8 cellular contexts compared by ENCODE assay signal in genomic region chr3:66276705-66277274, GRCh38. TPM values are rescaled to one million over a fixed set of nuclear protein-coding genes. Genes with fewer than 3 reads are reported as not detected.
DNase-seq lines count a peak whose midpoint lies in the region; ATAC-seq and TF ChIP-seq lines count a peak whose summit lies in the region.

No MANE protein-coding gene starts in this region.

- H3K4me1 Mint-ChIP-seq in activated T-helper 17 cell treated with anti-CD3 and anti-CD28 coated beads, Interleukin-2, amount 50 U/mL, for 72 hours, result peaks cover 13% of the 10 kb centered on the region

- BruUV-seq in PC-9 (replicated peaks; lab: Mats Ljungman, UMichigan), result no TSS peak

- no peaks in the 10 kb centered on the region for H3K9me3 Mint-ChIP-seq in activated T-helper 17 cell treated with anti-CD3 and anti-CD28 coated beads, Interleukin-2, amount 50 U/mL, for 72 hours

- H4K20me1 ChIP-seq in PC-9 (ENCODE audit: insufficient read depth), result no peaks in the 10 kb centered on the region; the same call in 1 of the 2 replicates
- H4K20me1 ChIP-seq in osteoblast (ENCODE audit: insufficient read depth, low read length), result peaks cover 3% of the 10 kb centered on the region

- H3K4me3 ChIP-seq in PC-9 (no peak overlapping the region), osteoblast (ENCODE audit: insufficient read depth, low read length) (no peak overlapping the region)

- H2AFZ ChIP-seq in PC-9, result no peak overlapping the region
- no peak overlapping the region for H2AFZ ChIP-seq in osteoblast (ENCODE audit: low read length)

- H3K4me2 ChIP-seq in PC-9, result no peak overlapping the region
- no peak overlapping the region for H3K4me2 ChIP-seq in osteoblast (ENCODE audit: insufficient read depth, low read length)

- H3K36me3 Mint-ChIP-seq in activated T-helper 17 cell treated with anti-CD3 and anti-CD28 coated beads, Interleukin-2, amount 50 U/mL, for 72 hours (ENCODE audit: low read depth), result peaks cover 23% of the 10 kb centered on the region

- TF ChIP-seq CTCF in PC-9 (conservative IDR thresholded peaks at IDR 0.05), result peak; percentile 71
- peak; percentile 72 for TF ChIP-seq CTCF in osteoblast (IDR thresholded peaks at IDR 0.05; ENCODE audit: extremely low read depth, low read depth, low read length)

- H3K27ac Mint-ChIP-seq in activated T-helper 17 cell treated with anti-CD3 and anti-CD28 coated beads, Interleukin-2, amount 50 U/mL, for 72 hours, result peak overlapping the region; percentile 37

- ATAC-seq in HG03432 (IDR thresholded peaks at IDR 0.05; ENCODE audit: unreplicated experiment), result peak; percentile 48
- no peak for ATAC-seq in activated T-helper 17 cell treated with anti-CD3 and anti-CD28 coated beads, Interleukin-2, amount 50 U/mL, for 72 hours (replicated peaks)
- no peak for ATAC-seq in GM21528 (IDR thresholded peaks at IDR 0.05; ENCODE audit: low FRiP score, unreplicated experiment)
- ATAC-seq in GM21619 (IDR thresholded peaks at IDR 0.05; ENCODE audit: unreplicated experiment), result no peak

- intact Hi-C loops in PC-9 (cut with micrococcal nuclease; ENCODE audit: unreplicated experiment), result loop anchor here (2.0 to 5.0 kb wide), 2 partner anchors 96 to 546 kb away; no protein-coding TSS in a partner anchor

- no peaks in the 10 kb centered on the region for H3K4me1 ChIP-seq in PC-9 (replicated peaks; ENCODE audit: insufficient read depth)
- H3K4me1 ChIP-seq in osteoblast (ENCODE audit: insufficient read depth, low read length), result no peaks in the 10 kb centered on the region

- peak; percentile 23 for DNase-seq in GDM1 (lab: John Stamatoyannopoulos, UW)
- DNase-seq in PC-9, result peak; percentile 34 to 43
- peak; percentile 72 for DNase-seq in fibroblast of the conjunctiva (ENCODE audit: low read depth)
- DNase-seq in osteoblast (ENCODE audit: insufficient read length, low spot score, missing footprints), result peak; percentile 68

- H3K27ac ChIP-seq in PC-9 (no peak overlapping the region), osteoblast (ENCODE audit: low read depth, low read length) (no peak overlapping the region)

- H3K27me3 Mint-ChIP-seq in activated T-helper 17 cell treated with anti-CD3 and anti-CD28 coated beads, Interleukin-2, amount 50 U/mL, for 72 hours, result no peaks in the 10 kb centered on the region

- POLR2A ChIA-PET in PC-9 (lab: Charles Lee; ENCODE audit: unreplicated experiment), result interaction anchor here (0.6 kb wide), 3 partner anchors 8 to 261 kb away, joined by 3 to 9 read pairs (median 7); no protein-coding TSS in a partner anchor

- H3K27me3 ChIP-seq in PC-9 (ENCODE audit: insufficient read depth, low read depth) (no peaks in the 10 kb centered on the region), osteoblast (ENCODE audit: insufficient read depth, low read length) (no peaks in the 10 kb centered on the region)

- H3K9me2 ChIP-seq in PC-9 (ENCODE audit: insufficient read depth), result no peaks in the 10 kb centered on the region

- H3K36me3 ChIP-seq in PC-9 (ENCODE audit: low read depth), result no peaks in the 10 kb centered on the region
- H3K36me3 ChIP-seq in osteoblast (ENCODE audit: insufficient read depth, low read length), result no peaks in the 10 kb centered on the region

- no peak overlapping the region for H3K4me3 Mint-ChIP-seq in activated T-helper 17 cell treated with anti-CD3 and anti-CD28 coated beads, Interleukin-2, amount 50 U/mL, for 72 hours

- CTCF ChIA-PET in PC-9 (lab: Charles Lee), result interaction anchor here (0.6 to 1.0 kb wide), 4 partner anchors 125 to 873 kb away, joined by 3 to 7 read pairs (median 4); no protein-coding TSS in a partner anchor

- no peaks in the 10 kb centered on the region for H3F3A ChIP-seq in PC-9 (ENCODE audit: insufficient read depth, low read depth)

- no peaks in the 10 kb centered on the region for H3K79me2 ChIP-seq in PC-9 (ENCODE audit: low read depth)
- H3K79me2 ChIP-seq in osteoblast (ENCODE audit: insufficient read depth, low read length), result no peaks in the 10 kb centered on the region

- H3K9me3 ChIP-seq in PC-9 (ENCODE audit: insufficient read depth, low read depth) (no peaks in the 10 kb centered on the region), osteoblast (ENCODE audit: low read depth, low read length) (no peaks in the 10 kb centered on the region)

RNA-seq across cellular contexts. Expression of gene SLC25A26, which starts 56.0 kb away (rescaled TPM):
- total RNA-seq in PC-9 (2021) (20.8 and 30.1 TPM in 2 replicates), osteoblast (26.1 and 31.2 TPM in 2 replicates)
- 10 to 100 TPM; 27.1 to 32.6 TPM for total RNA-seq in activated T-helper 17 cell treated with anti-CD3 and anti-CD28 coated beads, Interleukin-2, amount 50 U/mL, for 72 hours
